Comparison of ENCODE assay signal across 1 cellular context in the genomic region with DNA sequence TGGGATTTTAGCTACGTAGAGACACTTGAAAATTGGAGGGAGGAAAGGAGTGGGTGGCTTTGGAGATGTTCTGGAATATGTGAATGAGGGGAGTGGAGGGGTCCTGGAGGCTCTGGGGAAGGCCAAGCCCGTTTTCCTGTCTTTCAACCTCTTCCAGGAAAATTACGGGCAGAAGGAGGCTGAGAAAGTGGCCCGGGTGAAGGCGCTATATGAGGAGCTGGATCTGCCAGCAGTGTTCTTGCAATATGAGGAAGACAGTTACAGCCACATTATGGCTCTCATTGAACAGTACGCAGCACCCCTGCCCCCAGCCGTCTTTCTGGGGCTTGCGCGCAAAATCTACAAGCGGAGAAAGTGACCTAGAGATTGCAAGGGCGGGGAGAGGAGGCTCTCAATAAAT.
TF ChIP-seq lines count a peak whose summit lies in the region.

No MANE protein-coding gene starts in this region.

TF ChIP-seq in HEK293, 187 proteins besides CTCF, POLR2A, EP300 and RAD21 (continued from another document):
- TF ChIP-seq, protein P1, sequence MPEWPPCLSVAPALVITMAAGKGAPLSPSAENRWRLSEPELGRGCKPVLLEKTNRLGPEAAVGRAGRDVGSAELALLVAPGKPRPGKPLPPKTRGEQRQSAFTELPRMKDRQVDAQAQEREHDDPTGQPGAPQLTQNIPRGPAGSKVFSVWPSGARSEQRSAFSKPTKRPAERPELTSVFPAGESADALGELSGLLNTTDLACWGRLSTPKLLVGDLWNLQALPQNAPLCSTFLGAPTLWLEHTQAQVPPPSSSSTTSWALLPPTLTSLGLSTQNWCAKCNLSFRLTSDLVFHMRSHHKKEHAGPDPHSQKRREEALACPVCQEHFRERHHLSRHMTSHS (tag by site-specific recombination; IDR thresholded peaks at IDR 0.05), result no peak
